In genomic region chr10:125057158-125058001, GRCh38 we compare ENCODE assay signal across 9 cellular contexts.
DNase-seq lines count a peak whose midpoint lies in the region; ATAC-seq and TF ChIP-seq lines count a peak whose summit lies in the region.
"Had no signal": no experiment of that assay in that cellular context is flagged by ENCODE, and none has a peak within 500 bp of the region (broad histone marks: within the 10 kb centered on the region; RNA-seq: fewer than 3 reads in every experiment).

No MANE protein-coding gene starts in this region.

- H3K4me3 Mint-ChIP-seq in WTC11 (no peak overlapping the region), progenitor cell of endocrine pancreas (ENCODE audit: low read depth) (peak overlapping the region; percentile 16)

- H3K4me3 ChIP-seq in heart left ventricle, result peak overlapping the region in 4 of 12 donors; percentile 5 to 32 (median 18)

- CTCF ChIA-PET in WTC11 (lab: Charles Lee), result interaction anchor here (1.5 to 2.2 kb wide), 3 partner anchors 9 to 65 kb away, joined by 4 to 24 read pairs (median 5); no protein-coding TSS in a partner anchor

- peaks cover 0 to 8% (median 0%) of the 10 kb centered on the region in 9 donors for H3K36me3 ChIP-seq in heart left ventricle

- no peak for TF ChIP-seq CTCF in WTC11 (IDR thresholded peaks at IDR 0.05)
- TF ChIP-seq CTCF in heart left ventricle (IDR thresholded peaks at IDR 0.05), result no peak
- TF ChIP-seq CTCF in progenitor cell of endocrine pancreas (IDR thresholded peaks at IDR 0.05; ENCODE audit: unreplicated experiment), result no peak

- H3K4me1 Mint-ChIP-seq in WTC11 (peaks cover 92% of the 10 kb centered on the region), progenitor cell of endocrine pancreas (ENCODE audit: low read depth) (peaks cover 70% of the 10 kb centered on the region)
- H3K4me1 Mint-ChIP-seq: CD4-positive, CD25-positive, alpha-beta regulatory T cell had no signal

- H3K36me3 Mint-ChIP-seq in WTC11 (peaks cover 44% of the 10 kb centered on the region), progenitor cell of endocrine pancreas (ENCODE audit: insufficient read depth) (peaks cover 25% of the 10 kb centered on the region)
- H3K36me3 Mint-ChIP-seq: CD4-positive, CD25-positive, alpha-beta regulatory T cell had no signal

- POLR2A ChIA-PET in WTC11 (lab: Charles Lee), result interaction anchor here (1.2 kb wide), 1 partner anchor 9 kb away, joined by 5 read pairs; no protein-coding TSS in a partner anchor

- H3K27me3 Mint-ChIP-seq in WTC11 (ENCODE audit: low read depth), result no peaks in the 10 kb centered on the region
- no peaks in the 10 kb centered on the region for H3K27me3 Mint-ChIP-seq in progenitor cell of endocrine pancreas

- 6 to 27% (median 17%) methylated on average over 20 of the region's 20 CpGs for WGBS in heart left ventricle, 4 donors

- peaks cover 5% of the 10 kb centered on the region for H3K9me3 Mint-ChIP-seq in WTC11
- H3K9me3 Mint-ChIP-seq in progenitor cell of endocrine pancreas (ENCODE audit: low read depth), result no peaks in the 10 kb centered on the region
- H3K9me3 Mint-ChIP-seq: CD4-positive, CD25-positive, alpha-beta regulatory T cell had no signal

- peak overlapping the region; percentile 72 to 92 (median 87) for H3K27ac ChIP-seq in heart left ventricle

- ATAC-seq in WTC11, result no peak
- ATAC-seq in heart left ventricle, result peak; percentile 46 to 82 (median 66)
- ATAC-seq in HG02759 (IDR thresholded peaks at IDR 0.05; ENCODE audit: unreplicated experiment), result no peak

- H3K27me3 ChIP-seq in heart left ventricle, result no peaks in the 10 kb centered on the region

- H3K4me1 ChIP-seq in heart left ventricle, result peaks cover 28 to 99% (median 75%) of the 10 kb centered on the region in 12 donors

- DNase-seq in SKM-1 treated with dmso at 0.1 percent for 144 hours (lab: John Stamatoyannopoulos, UW; ENCODE audit: unreplicated experiment) (peak; percentile 49), SKM-1 (lab: John Stamatoyannopoulos, UW; ENCODE audit: unreplicated experiment) (no peak), WTC11 (ENCODE audit: low spot score) (no peak), heart left ventricle (peak; percentile 70 to 81 (median 77)), progenitor cell of endocrine pancreas (ENCODE audit: low spot score, unreplicated experiment) (no peak), cerebellar cortex (ENCODE audit: low spot score) (no peak)
- DNase-seq in effector CD8-positive, alpha-beta T cell (lab: John Stamatoyannopoulos, UW), result no peak
- DNase-seq: CD4-positive, CD25-positive, alpha-beta regulatory T cell had no signal

- H3K27ac Mint-ChIP-seq in WTC11 (peak overlapping the region; percentile 86), progenitor cell of endocrine pancreas (peak overlapping the region; percentile 99)

- TF ChIP-seq POLR2A in heart left ventricle (IDR thresholded peaks at IDR 0.05), result no peak

- no peaks in the 10 kb centered on the region for H3K9me3 ChIP-seq in heart left ventricle

- intact Hi-C loops in heart left ventricle (cut with DNase I), result loop anchor here in 4 of 10 donors (2.0 to 10.0 kb wide), 5 partner anchors 40 to 100 kb away; no protein-coding TSS in a partner anchor

TF ChIP-seq in WTC11, 78 proteins besides CTCF, POLR2A, EP300 and RAD21:
- TF ChIP-seq RELA (CRISPR knock-in tag; IDR thresholded peaks at IDR 0.05; ENCODE audit: borderline replicate concordance), result no peak
- TF ChIP-seq SOX15 (CRISPR knock-in tag; IDR thresholded peaks at IDR 0.05), result no peak

Comparison
In these comparisons a context has a peak if more than half of its experiments do, and no peak if none do; other contexts are left out.
1. DNase-seq: peak in SKM-1 treated with dmso at 0.1 percent for 144 hours (single experiment) and heart left ventricle (5 of 5); none in SKM-1 (single experiment), WTC11 (single experiment), progenitor cell of endocrine pancreas (single experiment), cerebellar cortex (single experiment) and effector CD8-positive, alpha-beta T cell (single experiment).
2. ATAC-seq: peak in heart left ventricle (4 of 4); none in WTC11 (single experiment) and HG02759 (single experiment).